ENCODE assay signal across 8 cellular contexts in the genomic region with DNA sequence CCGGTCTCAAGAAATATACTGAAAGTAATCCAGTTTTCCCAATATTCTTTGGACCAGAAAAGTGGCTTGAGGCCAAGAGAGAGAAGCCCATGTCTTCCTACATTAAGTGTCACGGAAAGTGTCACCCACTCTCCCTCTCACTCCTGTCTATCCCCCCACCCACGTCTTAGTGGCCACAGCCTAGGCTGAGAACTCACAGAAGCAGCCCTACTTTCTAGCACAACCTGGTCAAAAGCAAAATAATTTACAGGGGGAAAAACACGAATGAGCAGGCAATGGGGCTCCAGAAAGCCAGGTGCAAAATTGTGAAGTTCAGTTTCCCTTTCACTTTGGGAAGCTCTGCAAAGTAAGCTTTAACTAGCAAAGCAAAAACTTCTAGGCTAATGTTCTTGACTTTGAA.
DNase-seq lines count a peak whose midpoint lies in the region; ATAC-seq, FAIRE-seq and TF ChIP-seq lines count a peak whose summit lies in the region.

No MANE protein-coding gene starts in this region.

- in situ Hi-C loops in ACHN (cut with HindIII; ENCODE audit: low pct_ligation_motif_present, low pct_unique_long_range_greater_than_20kb, low sequenced_read_pairs), result loop anchor here (25.0 kb wide), 1 partner anchor 180 kb away; no protein-coding TSS in a partner anchor

- intact Hi-C loops in activated CD8-positive, alpha-beta T cell treated with anti-CD3 and anti-CD28 coated beads for 36 hours (cut with micrococcal nuclease), result loop anchor here (5.0 kb wide), 1 partner anchor 215 kb away; no protein-coding TSS in a partner anchor

- ATAC-seq in GM19025 (IDR thresholded peaks at IDR 0.05; ENCODE audit: low read depth, unreplicated experiment) (peak; percentile 41), HG02759 (IDR thresholded peaks at IDR 0.05; ENCODE audit: unreplicated experiment) (peak; percentile 57)
- peak; percentile 45 for ATAC-seq in activated CD8-positive, alpha-beta T cell treated with anti-CD3 and anti-CD28 coated beads for 36 hours

- peak overlapping the region; percentile 58 for H3K4me3 Mint-ChIP-seq in activated CD8-positive, alpha-beta T cell treated with anti-CD3 and anti-CD28 coated beads for 36 hours

- CTCF ChIA-PET in activated CD8-positive, alpha-beta T cell treated with anti-CD3 and anti-CD28 coated beads for 36 hours (lab: Charles Lee), result interaction anchor here (0.5 to 7.6 kb wide), 12 partner anchors 8 to 518 kb away, joined by 3 to 79 read pairs (median 4); no protein-coding TSS in a partner anchor

- peak; percentile 63 for DNase-seq in activated CD8-positive, alpha-beta T cell treated with anti-CD3 and anti-CD28 coated beads for 36 hours
- DNase-seq in ACHN (no peak), AG08395 (ENCODE audit: low spot score) (no peak), frontal cortex (ENCODE audit: low spot score in 2 of 2) (no peak), putamen (ENCODE audit: low spot score) (no peak)

- H3K4me3 ChIP-seq in skin epidermis, result no peak overlapping the region

- peak overlapping the region; percentile 90 for H3K27ac Mint-ChIP-seq in activated CD8-positive, alpha-beta T cell treated with anti-CD3 and anti-CD28 coated beads for 36 hours

- peaks cover 20% of the 10 kb centered on the region for H3K36me3 Mint-ChIP-seq in activated CD8-positive, alpha-beta T cell treated with anti-CD3 and anti-CD28 coated beads for 36 hours (ENCODE audit: low read depth)

- FAIRE-seq in frontal cortex (lab: Jason Lieb, UNC), result no peak

- no peaks in the 10 kb centered on the region for H3K27me3 Mint-ChIP-seq in activated CD8-positive, alpha-beta T cell treated with anti-CD3 and anti-CD28 coated beads for 36 hours

- H3K4me1 Mint-ChIP-seq in activated CD8-positive, alpha-beta T cell treated with anti-CD3 and anti-CD28 coated beads for 36 hours (ENCODE audit: low read depth), result peaks cover 47% of the 10 kb centered on the region

- no peaks in the 10 kb centered on the region for H3K9me3 Mint-ChIP-seq in activated CD8-positive, alpha-beta T cell treated with anti-CD3 and anti-CD28 coated beads for 36 hours

- no peak for TF ChIP-seq CTCF in activated CD8-positive, alpha-beta T cell treated with anti-CD3 and anti-CD28 coated beads for 36 hours (IDR thresholded peaks at IDR 0.05)

- H3K27ac ChIP-seq in skin epidermis, result peak overlapping the region in 12 of 21 experiments; percentile 5 to 77 (median 42)

- POLR2A ChIA-PET in activated CD8-positive, alpha-beta T cell treated with anti-CD3 and anti-CD28 coated beads for 36 hours (lab: Charles Lee), result interaction anchor here (0.9 to 2.0 kb wide), 3 partner anchors 13 to 94 kb away, joined by 3 to 4 read pairs (median 3); no protein-coding TSS in a partner anchor
